ENCODE assay signal across 24 cellular contexts in genomic region chr2:36861896-36862295, GRCh38.
DNase-seq lines count a peak whose midpoint lies in the region; ATAC-seq, FAIRE-seq and TF ChIP-seq lines count a peak whose summit lies in the region.
"Had no signal": no experiment of that assay in that cellular context is flagged by ENCODE, and none has a peak within 500 bp of the region (broad histone marks: within the 10 kb centered on the region; RNA-seq: fewer than 3 reads in every experiment).

No MANE protein-coding gene starts in this region.

- POLR2A ChIA-PET in HepG2 (lab: Yijun Ruan, JAX), result no interaction called here
- POLR2A ChIA-PET in HEK293 (lab: Yijun Ruan, JAX), result no interaction called here

- no peaks in the 10 kb centered on the region for H3K27me3 Mint-ChIP-seq in activated CD8-positive, alpha-beta memory T cell treated with anti-CD3 and anti-CD28 coated beads, Interleukin-2, amount 10 ng/mL, durations not matched to agents 7 days and 5 days
- H3K27me3 Mint-ChIP-seq: CD4-positive, alpha-beta memory T cell; CD4-positive, CD25-positive, alpha-beta regulatory T cell had no signal

- TF ChIP-seq RAD21 in HepG2 (CRISPR knock-in tag; IDR thresholded peaks at IDR 0.05), result no peak

- BruUV-seq in HepG2 (replicated peaks; lab: Mats Ljungman, UMichigan), result no TSS peak

- no peak for DNase-seq in HepG2 (ENCODE audit: low spot score)
- no peak for DNase-seq in right lobe of liver
- DNase-seq in activated CD8-positive, alpha-beta memory T cell treated with anti-CD3 and anti-CD28 coated beads, Interleukin-2, amount 10 ng/mL, durations not matched to agents 7 days and 5 days, result no peak
- DNase-seq: ACHN; BE2C; C1 segment of cervical spinal cord; CD4-positive, alpha-beta memory T cell; CD4-positive, CD25-positive, alpha-beta regulatory T cell; CD8-positive, alpha-beta memory T cell; COR-L47; DMS 273 treated with DMSO at 0.1 percent for 48 hours; DMS153; DMS53; DMS79; DND-41; EL; GDM1 had no signal

- H2AFZ ChIP-seq in HepG2 (ENCODE audit: low read length), result no peak overlapping the region

- peaks cover 14% of the 10 kb centered on the region for H3K4me1 Mint-ChIP-seq in activated CD8-positive, alpha-beta memory T cell treated with anti-CD3 and anti-CD28 coated beads, Interleukin-2, amount 10 ng/mL, durations not matched to agents 7 days and 5 days
- H3K4me1 Mint-ChIP-seq: CD14-positive monocyte had no signal

- no peak overlapping the region for H3K9ac ChIP-seq in HepG2 (ENCODE audit: insufficient read depth, low read depth, low read length)
- H3K9ac ChIP-seq: BLaER1 had no signal

- TF ChIP-seq EP300 in HepG2 (IDR thresholded peaks at IDR 0.05; ENCODE audit: low read depth in 2 of 2, low read length in 2 of 2) (no peak), HepG2 (CRISPR knock-in tag; IDR thresholded peaks at IDR 0.05; ENCODE audit: borderline replicate concordance) (no peak)

- H3K4me3 ChIP-seq in HepG2 (replicated peaks in 1 of 3; ENCODE audit: insufficient read depth in 1 of 3, low read depth in 2 of 3, low read length in 3 of 3), result no peak overlapping the region
- H3K4me3 ChIP-seq in right lobe of liver, result no peak overlapping the region
- H3K4me3 ChIP-seq in HEK293 (ENCODE audit: low read depth, low read length), result no peak overlapping the region
- H3K4me3 ChIP-seq: BLaER1, GM12878 had no signal

- H4K20me1 ChIP-seq in HepG2 (ENCODE audit: insufficient read depth, low read length), result no peaks in the 10 kb centered on the region
- H4K20me1 ChIP-seq: BLaER1 had no signal

- no peak for FAIRE-seq in HepG2 (lab: Jason Lieb, UNC)
- FAIRE-seq: GM12878, GM19239 had no signal

- no peak overlapping the region for H3K27ac Mint-ChIP-seq in activated CD8-positive, alpha-beta memory T cell treated with anti-CD3 and anti-CD28 coated beads, Interleukin-2, amount 10 ng/mL, durations not matched to agents 7 days and 5 days

- no peak for TF ChIP-seq POLR2A in HepG2 (IDR thresholded peaks at IDR 0.05; ENCODE audit: insufficient read depth in 1 of 2, low read depth in 2 of 2, low read length in 2 of 2)
- no peak for TF ChIP-seq POLR2A in right lobe of liver (IDR thresholded peaks at IDR 0.05)

- H3K27ac ChIP-seq in HepG2 (ENCODE audit: extremely low read length, insufficient read depth, low read length) (no peak overlapping the region), right lobe of liver (no peak overlapping the region), HEK293 (ENCODE audit: extremely low read depth, low read depth, low read length) (no peak overlapping the region)
- H3K27ac ChIP-seq: 22Rv1, BLaER1 had no signal

- H3K79me2 ChIP-seq in HepG2 (ENCODE audit: insufficient read depth, low read length), result peaks cover 3% of the 10 kb centered on the region

- H3K9me3 ChIP-seq in HepG2 (ENCODE audit: low read length), result no peaks in the 10 kb centered on the region
- H3K9me3 ChIP-seq in right lobe of liver, result no peaks in the 10 kb centered on the region
- no peaks in the 10 kb centered on the region for H3K9me3 ChIP-seq in HEK293 (ENCODE audit: control insufficient read depth, insufficient read depth, low read depth, low read length)
- H3K9me3 ChIP-seq: BE2C, BLaER1 had no signal

- ATAC-seq in HepG2 (no peak), right lobe of liver (no peak), HG02759 (IDR thresholded peaks at IDR 0.05; ENCODE audit: unreplicated experiment) (no peak)
- ATAC-seq in activated CD8-positive, alpha-beta memory T cell treated with anti-CD3 and anti-CD28 coated beads, Interleukin-2, amount 10 ng/mL, durations not matched to agents 7 days and 5 days, result no peak
- ATAC-seq: GM12878 had no signal

- no peak for TF ChIP-seq CTCF in HepG2 (CRISPR knock-in tag; IDR thresholded peaks at IDR 0.05)
- no peak for TF ChIP-seq CTCF in right lobe of liver (IDR thresholded peaks at IDR 0.05)
- no peak for TF ChIP-seq CTCF in HEK293 (tag by site-specific recombination; IDR thresholded peaks at IDR 0.05)

- in situ Hi-C loops in HepG2 (cut with HindIII; ENCODE audit: extremely low pct_ligation_motif_present, low pct_unique_long_range_greater_than_20kb), result no loop called here

- CTCF ChIA-PET in HepG2 (lab: Yijun Ruan, JAX; ENCODE audit: low intra/inter-chr PET ratio, low total read pairs) (no interaction called here), HEK293 (lab: Yijun Ruan, JAX) (no interaction called here)
- CTCF ChIA-PET in activated CD8-positive, alpha-beta memory T cell treated with anti-CD3 and anti-CD28 coated beads, Interleukin-2, amount 10 ng/mL, durations not matched to agents 7 days and 5 days (lab: Charles Lee), result no interaction called here

- H3K4me3 Mint-ChIP-seq in activated CD8-positive, alpha-beta memory T cell treated with anti-CD3 and anti-CD28 coated beads, Interleukin-2, amount 10 ng/mL, durations not matched to agents 7 days and 5 days, result no peak overlapping the region
- H3K4me3 Mint-ChIP-seq: CD14-positive monocyte; CD4-positive, alpha-beta memory T cell; CD4-positive, CD25-positive, alpha-beta regulatory T cell; CD8-positive, alpha-beta memory T cell had no signal

- H3K36me3 ChIP-seq in HepG2 (replicated peaks in 1 of 2; ENCODE audit: control insufficient read depth in 1 of 2, insufficient read depth in 2 of 2, low read length in 2 of 2), result peaks cover 0 to 6% of the 10 kb centered on the region in 2 experiments; a peak in 1 of 5 replicates
- no peaks in the 10 kb centered on the region for H3K36me3 ChIP-seq in right lobe of liver
- peaks cover 11 to 17% of the 10 kb centered on the region in 2 experiments for H3K36me3 ChIP-seq in HEK293 (ENCODE audit: control insufficient read depth in 2 of 2, insufficient read depth in 1 of 2, low read length in 2 of 2)
- H3K36me3 ChIP-seq: BE2C had no signal

- no peak overlapping the region for H3K4me2 ChIP-seq in HepG2 (ENCODE audit: low read depth, low read length)
- H3K4me2 ChIP-seq: BLaER1 had no signal

- WGBS in HepG2 (ENCODE audit: low lambda C conversion rate), result 99% methylated on average over 2 of the region's 2 CpGs
- 100% methylated on average over 2 of the region's 2 CpGs for WGBS in right lobe of liver (ENCODE audit: insufficient coverage, low coverage, low lambda C conversion rate, missing lambda C conversion rate)

- no peaks in the 10 kb centered on the region for H3K9me3 Mint-ChIP-seq in activated CD8-positive, alpha-beta memory T cell treated with anti-CD3 and anti-CD28 coated beads, Interleukin-2, amount 10 ng/mL, durations not matched to agents 7 days and 5 days (ENCODE audit: low read depth)

- intact Hi-C loops in HepG2 (cut with micrococcal nuclease; ENCODE audit: unreplicated experiment) (no loop called here), right lobe of liver (cut with DNase I) (no loop called here)

- peaks cover 50% of the 10 kb centered on the region for H3K36me3 Mint-ChIP-seq in activated CD8-positive, alpha-beta memory T cell treated with anti-CD3 and anti-CD28 coated beads, Interleukin-2, amount 10 ng/mL, durations not matched to agents 7 days and 5 days

- H3K4me1 ChIP-seq in HepG2 (ENCODE audit: insufficient read depth, low read length) (peaks cover 25% of the 10 kb centered on the region), right lobe of liver (no peaks in the 10 kb centered on the region), HEK293 (ENCODE audit: control insufficient read depth, insufficient read depth, low read length) (no peaks in the 10 kb centered on the region)
- H3K4me1 ChIP-seq: BE2C, BLaER1 had no signal

- H3K27me3 ChIP-seq in HepG2 (ENCODE audit: control insufficient read depth in 1 of 2, insufficient read depth in 2 of 2, low read length in 2 of 2) (no peaks in the 10 kb centered on the region), right lobe of liver (no peaks in the 10 kb centered on the region)
- H3K27me3 ChIP-seq: BE2C, BLaER1 had no signal

TF ChIP-seq in HepG2, 621 proteins besides CTCF, POLR2A, EP300 and RAD21:
- no peak for TF ChIP-seq AHR (CRISPR knock-in tag; IDR thresholded peaks at IDR 0.05)
- TF ChIP-seq RBM22 (optimal IDR thresholded peaks at IDR 0.05; ENCODE audit: low read length), result peak; percentile 21

TF ChIP-seq in HEK293, 187 proteins besides CTCF, POLR2A, EP300 and RAD21:
- TF ChIP-seq SALL2 (tag by site-specific recombination; IDR thresholded peaks at IDR 0.05; ENCODE audit: borderline replicate concordance), result no peak
- peak; percentile 81 for TF ChIP-seq ZNF146 (tag by site-specific recombination; IDR thresholded peaks at IDR 0.05)
